Comparison of ENCODE assay signal across 7 cellular contexts in genomic region chr7:50335795-50336754, GRCh38. TPM values are rescaled to one million over a fixed set of nuclear protein-coding genes. Genes with fewer than 3 reads are reported as not detected.
A peak's percentile ranks its signal among the peaks of the same experiment; 100 is the strongest.
DNase-seq lines count a peak whose midpoint lies in the region; ATAC-seq and TF ChIP-seq lines count a peak whose summit lies in the region.

No MANE protein-coding gene starts in this region.

- DNase-seq in NCI-H774 (lab: John Stamatoyannopoulos, UW) (peak; percentile 36), HEK293T (ENCODE audit: extremely low spot score) (no peak), progenitor cell of endocrine pancreas (ENCODE audit: low spot score, unreplicated experiment) (no peak)
- DNase-seq in activated T-cell treated with anti-CD3 and anti-CD28 coated beads, Interleukin-2, amount 50 U/mL, for 72 hours: peak; percentile 88 to 90
- peak; percentile 70 to 77 for DNase-seq in stimulated activated CD4-positive, alpha-beta T cell treated with anti-CD3 and anti-CD28 coated beads, Interleukin-12 subunit alpha, Interleukin-12 subunit beta, amount 100 ng/mL, for 24 hours (ENCODE audit: low read depth in 2 of 2)

- POLR2A ChIA-PET in HEK293T (lab: Yijun Ruan, JAX): no interaction called here

- H3K4me1 Mint-ChIP-seq in activated T-cell treated with anti-CD3 and anti-CD28 coated beads, Interleukin-2, amount 50 U/mL, for 72 hours (ENCODE audit: low read depth): peaks cover 20% of the 10 kb centered on the region
- no peaks in the 10 kb centered on the region for H3K4me1 Mint-ChIP-seq in progenitor cell of endocrine pancreas (ENCODE audit: low read depth)

- peak; percentile 14 for ATAC-seq in GM21390 (IDR thresholded peaks at IDR 0.05; ENCODE audit: unreplicated experiment)
- peak; percentile 62 to 63 for ATAC-seq in activated T-cell treated with anti-CD3 and anti-CD28 coated beads, Interleukin-2, amount 50 U/mL, for 72 hours (replicated peaks in 1 of 2)
- ATAC-seq in HG02973 (IDR thresholded peaks at IDR 0.05; ENCODE audit: unreplicated experiment): no peak

- H3K27ac Mint-ChIP-seq in activated T-cell treated with anti-CD3 and anti-CD28 coated beads, Interleukin-2, amount 50 U/mL, for 72 hours: no peak overlapping the region
- H3K27ac Mint-ChIP-seq in progenitor cell of endocrine pancreas: no peak overlapping the region

- no peaks in the 10 kb centered on the region for H3K27me3 Mint-ChIP-seq in activated T-cell treated with anti-CD3 and anti-CD28 coated beads, Interleukin-2, amount 50 U/mL, for 72 hours (ENCODE audit: low read depth)
- H3K27me3 Mint-ChIP-seq in progenitor cell of endocrine pancreas: peaks cover 20% of the 10 kb centered on the region

- no peaks in the 10 kb centered on the region for H3K9me3 Mint-ChIP-seq in activated T-cell treated with anti-CD3 and anti-CD28 coated beads, Interleukin-2, amount 50 U/mL, for 72 hours
- H3K9me3 Mint-ChIP-seq in progenitor cell of endocrine pancreas (ENCODE audit: low read depth): no peaks in the 10 kb centered on the region

- TF ChIP-seq CTCF in progenitor cell of endocrine pancreas (IDR thresholded peaks at IDR 0.05; ENCODE audit: unreplicated experiment): no peak

- peaks cover 14 to 24% of the 10 kb centered on the region in 2 donors for H3K36me3 Mint-ChIP-seq in activated T-cell treated with anti-CD3 and anti-CD28 coated beads, Interleukin-2, amount 50 U/mL, for 72 hours (ENCODE audit: insufficient read depth in 2 of 2)
- no peaks in the 10 kb centered on the region for H3K36me3 Mint-ChIP-seq in progenitor cell of endocrine pancreas (ENCODE audit: insufficient read depth)

- CTCF ChIA-PET in HEK293T (lab: Yijun Ruan, JAX): no interaction called here

- H3K4me3 Mint-ChIP-seq in activated T-cell treated with anti-CD3 and anti-CD28 coated beads, Interleukin-2, amount 50 U/mL, for 72 hours: no peak overlapping the region
- H3K4me3 Mint-ChIP-seq in progenitor cell of endocrine pancreas (ENCODE audit: low read depth): no peak overlapping the region

TF ChIP-seq in HEK293T, 16 proteins besides CTCF, POLR2A, EP300 and RAD21:
- TF ChIP-seq FOXM1 (IDR thresholded peaks at IDR 0.05; ENCODE audit: borderline replicate concordance) (no peak), L3MBTL2 (conservative IDR thresholded peaks at IDR 0.05) (no peak), HDGF (IDR thresholded peaks at IDR 0.05; ENCODE audit: borderline replicate concordance) (no peak), FOXA1 (IDR thresholded peaks at IDR 0.05) (no peak), NFRKB (IDR thresholded peaks at IDR 0.05) (no peak), CTBP1 (IDR thresholded peaks at IDR 0.05; ENCODE audit: borderline replicate concordance) (no peak), TARDBP (IDR thresholded peaks at IDR 0.05) (no peak), SP1 (IDR thresholded peaks at IDR 0.05) (no peak), BHLHE40 (IDR thresholded peaks at IDR 0.05; ENCODE audit: borderline replicate concordance) (no peak), ELF4 (IDR thresholded peaks at IDR 0.05) (no peak), PKNOX1 (IDR thresholded peaks at IDR 0.05) (no peak), LEF1 (IDR thresholded peaks at IDR 0.05; ENCODE audit: borderline replicate concordance) (no peak)

RNA-seq across cellular contexts. Expression of gene IKZF1, which starts 31.6 kb away (rescaled TPM):
- 100 to 1,000 TPM; 427 to 504 TPM for total RNA-seq in activated T-cell treated with anti-CD3 and anti-CD28 coated beads, Interleukin-2, amount 50 U/mL, for 72 hours
- total RNA-seq in progenitor cell of endocrine pancreas: 0.36 and 0.42 TPM in 2 replicates

Comparison
In these comparisons a context has a peak if more than half of its experiments do, and no peak if none do; other contexts are left out.
1. DNase-seq: peak in NCI-H774 (single experiment), activated T-cell treated with anti-CD3 and anti-CD28 coated beads, Interleukin-2, amount 50 U/mL, for 72 hours (2 of 2) and stimulated activated CD4-positive, alpha-beta T cell treated with anti-CD3 and anti-CD28 coated beads, Interleukin-12 subunit alpha, Interleukin-12 subunit beta, amount 100 ng/mL, for 24 hours (2 of 2); none in HEK293T (single experiment) and progenitor cell of endocrine pancreas (single experiment).
2. RNA of gene IKZF1, which starts 31.6 kb away (total RNA-seq): 427 to 504 TPM in activated T-cell treated with anti-CD3 and anti-CD28 coated beads, Interleukin-2, amount 50 U/mL, for 72 hours; 0.36 to 0.42 TPM in progenitor cell of endocrine pancreas; every median in the first group is over 100 times any median in the second.